Comparison of ENCODE assay signal across 8 cellular contexts in the genomic region with DNA sequence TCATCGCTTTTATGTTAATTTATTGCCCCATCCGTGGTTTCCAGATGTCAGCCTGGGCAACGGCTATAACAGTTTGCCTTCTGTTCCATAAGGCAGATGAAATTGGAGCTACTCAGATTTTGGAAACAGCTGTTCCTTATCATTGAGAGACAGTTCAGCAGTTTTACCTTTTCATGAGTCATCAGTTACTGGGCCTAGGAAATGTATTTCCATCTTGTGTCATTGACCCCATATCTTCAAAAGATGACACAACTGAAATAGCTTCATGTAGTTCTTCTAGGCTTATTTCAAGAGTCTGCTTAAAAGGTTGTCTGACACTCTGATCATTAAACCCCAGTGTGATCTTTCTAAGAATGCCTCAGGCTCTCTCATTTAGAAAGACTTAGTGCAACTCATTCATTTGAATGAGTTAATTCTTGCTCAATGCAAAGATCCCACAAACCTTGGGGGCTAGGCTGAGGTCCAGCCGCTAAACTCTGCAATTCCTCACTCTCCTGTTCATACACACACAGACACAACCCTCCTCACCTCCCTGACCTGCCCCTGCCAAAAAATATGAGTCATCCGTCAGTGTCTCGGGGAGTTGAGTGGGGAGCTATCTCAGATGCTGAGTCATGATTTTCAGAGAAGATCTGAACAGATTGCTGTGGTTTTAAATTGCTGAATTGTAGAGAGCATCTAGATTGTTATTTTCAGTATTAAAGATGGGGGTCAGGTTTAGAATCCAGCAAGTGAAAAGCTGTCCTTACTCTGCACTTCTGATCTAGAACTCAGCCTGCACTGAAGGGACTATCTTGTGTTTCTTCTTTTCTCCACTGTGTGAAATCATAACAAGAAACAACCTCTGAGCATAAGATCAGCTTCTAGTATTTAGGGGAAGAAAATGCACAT.
DNase-seq lines count a peak whose midpoint lies in the region; ATAC-seq, FAIRE-seq and TF ChIP-seq lines count a peak whose summit lies in the region.

No MANE protein-coding gene starts in this region.

- peak overlapping the region; percentile 4 for H3K27ac ChIP-seq in iPS-18a (ENCODE audit: low read length)

- no peak for DNase-seq in GM12892 (ENCODE audit: insufficient read length)
- peak; percentile 58 for DNase-seq in NCI-H524 treated with DMSO at 0.1 percent for 48 hours (lab: John Stamatoyannopoulos, UW)
- DNase-seq in activated effector memory CD4-positive, alpha-beta T cell treated with anti-CD3 and anti-CD28 coated beads, Interleukin-2, amount 50 U/mL, for 16 hours, result peak; percentile 79
- DNase-seq in stimulated activated CD4-positive, alpha-beta T cell treated with anti-CD3 and anti-CD28 coated beads, Interleukin-4, amount 100 ng/mL, for 1 hour, result peak; percentile 27
- no peak for DNase-seq in occipital lobe (lab: John Stamatoyannopoulos, UW)

- peak; percentile 65 for ATAC-seq in HG02763 (IDR thresholded peaks at IDR 0.05; ENCODE audit: unreplicated experiment)
- ATAC-seq in GM21526 (IDR thresholded peaks at IDR 0.05; ENCODE audit: low FRiP score, unreplicated experiment), result no peak

- H3K36me3 ChIP-seq in iPS-18a (ENCODE audit: control insufficient read depth, low read depth, low read length), result peaks cover 27% of the 10 kb centered on the region

- H3K4me3 ChIP-seq in iPS-18a (ENCODE audit: low read length), result no peak overlapping the region

- no peak overlapping the region for H3K9ac ChIP-seq in iPS-18a (ENCODE audit: low read length)

- H3K4me1 ChIP-seq in iPS-18a (ENCODE audit: control insufficient read depth, low read depth, low read length), result no peaks in the 10 kb centered on the region

- no peaks in the 10 kb centered on the region for H3K9me3 ChIP-seq in iPS-18a (ENCODE audit: control insufficient read depth, low read depth, low read length)

- FAIRE-seq in GM12892 (lab: Jason Lieb, UNC), result peak; percentile 30

- H3K27me3 ChIP-seq in iPS-18a (ENCODE audit: control insufficient read depth, insufficient read depth, low read length), result no peaks in the 10 kb centered on the region

- no peak for TF ChIP-seq POLR2A in GM12892 (IDR thresholded peaks at IDR 0.05; ENCODE audit: low read depth, low read length)

Comparison
In these comparisons a context has a peak if more than half of its experiments do, and no peak if none do; other contexts are left out.
1. DNase-seq: peak in NCI-H524 treated with DMSO at 0.1 percent for 48 hours (single experiment), activated effector memory CD4-positive, alpha-beta T cell treated with anti-CD3 and anti-CD28 coated beads, Interleukin-2, amount 50 U/mL, for 16 hours (single experiment) and stimulated activated CD4-positive, alpha-beta T cell treated with anti-CD3 and anti-CD28 coated beads, Interleukin-4, amount 100 ng/mL, for 1 hour (single experiment); none in GM12892 (single experiment) and occipital lobe (single experiment).